8 cellular contexts compared by ENCODE assay signal in the genomic region with DNA sequence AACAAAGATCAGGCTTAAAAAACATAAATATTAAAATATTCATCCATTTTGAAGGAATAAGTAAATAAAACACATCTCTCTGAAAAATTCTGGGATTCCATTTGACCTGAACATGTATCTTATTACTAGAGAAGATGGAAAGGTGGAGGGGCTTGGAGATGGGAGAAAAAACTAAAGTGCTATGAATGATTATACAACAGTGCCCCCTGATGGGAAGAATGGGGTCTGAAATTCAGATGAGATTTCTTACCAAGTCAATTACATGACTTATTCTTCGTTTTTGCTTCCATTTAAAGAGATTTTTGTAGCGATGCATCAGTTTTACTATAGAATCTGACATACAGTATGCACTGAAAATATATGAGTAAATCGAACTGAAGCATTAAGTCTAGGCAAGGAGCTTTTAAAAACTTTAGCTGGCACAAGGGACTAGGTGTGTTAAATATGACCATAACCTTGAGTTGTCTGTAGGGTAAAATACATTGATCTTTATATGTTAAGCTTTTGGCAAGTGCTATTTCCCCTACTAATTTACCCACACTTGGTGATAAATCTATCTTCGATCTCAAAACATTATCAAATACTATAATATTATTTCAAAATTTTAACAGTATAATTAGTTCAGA.
DNase-seq lines count a peak whose midpoint lies in the region; ATAC-seq, FAIRE-seq and TF ChIP-seq lines count a peak whose summit lies in the region.

No MANE protein-coding gene starts in this region.

- H3K36me3 ChIP-seq in heart left ventricle (no peaks in the 10 kb centered on the region), K562 (ENCODE audit: control insufficient read depth, insufficient read depth, low read length) (no peaks in the 10 kb centered on the region), mesenchymal stem cell (ENCODE audit: control insufficient read depth in 1 of 2, insufficient read depth in 2 of 2, low read depth in 1 of 2, low read length in 2 of 2) (no peaks in the 10 kb centered on the region)

- H2AFZ ChIP-seq in K562 (ENCODE audit: low read depth, low read length) = no peak overlapping the region
- no peak overlapping the region for H2AFZ ChIP-seq in mesenchymal stem cell (ENCODE audit: low read depth, low read length)

- H3K9ac ChIP-seq in K562 (ENCODE audit: insufficient read depth in 1 of 2, low read depth in 2 of 2, low read length in 2 of 2) (no peak overlapping the region), mesenchymal stem cell (ENCODE audit: low read length) (no peak overlapping the region)

- H3K4me2 ChIP-seq in K562 (ENCODE audit: insufficient read depth, low read length) (no peak overlapping the region), mesenchymal stem cell (ENCODE audit: low read length, poor library complexity, severe bottlenecking) (no peak overlapping the region)

- H4K20me1 ChIP-seq in K562 (replicated peaks; ENCODE audit: control insufficient read depth, insufficient read depth, low read length) = no peaks in the 10 kb centered on the region

- TF ChIP-seq CTCF in heart left ventricle (IDR thresholded peaks at IDR 0.05) (peak in 11 of 12 donors; percentile 20 to 64 (median 51)), K562 (IDR thresholded peaks at IDR 0.05 in 2 of 3, conservative IDR thresholded peaks at IDR 0.05 in 1 of 3; ENCODE audit: insufficient read depth in 2 of 3, low read depth in 1 of 3, low read length in 3 of 3) (peak in 2 of 3 experiments; percentile 15 to 30; a peak in 1 of 6 replicates)

- no peak for FAIRE-seq in K562 (lab: Jason Lieb, UNC)

- H3K4ac ChIP-seq in mesenchymal stem cell (ENCODE audit: low read depth in 1 of 2, low read length in 2 of 2) = no peak overlapping the region

- no peak overlapping the region for H2BK5ac ChIP-seq in mesenchymal stem cell (ENCODE audit: low read depth, low read length, poor library complexity, severe bottlenecking)

- no peak overlapping the region for H3K4me3 ChIP-seq in heart left ventricle
- H3K4me3 ChIP-seq in K562 = no peak overlapping the region
- no peak overlapping the region for H3K4me3 ChIP-seq in mesenchymal stem cell (ENCODE audit: insufficient read depth in 1 of 2, low read depth in 1 of 2, low read length in 2 of 2)

- no peak overlapping the region for H2BK15ac ChIP-seq in mesenchymal stem cell (ENCODE audit: low read depth, poor library complexity, severe bottlenecking)

- DNase-seq in heart left ventricle (no peak), cardiac septum (ENCODE audit: low spot score) (no peak), NCI-H2171 treated with DMSO at 0.1 percent for 48 hours (lab: John Stamatoyannopoulos, UW) (peak; percentile 86), K562 (ENCODE audit: extremely low read depth in 1 of 4, low spot score in 3 of 4) (peak; percentile 8 to 13 (median 12)), mesenchymal stem cell (peak; percentile 51), OCI-M2 (lab: John Stamatoyannopoulos, UW; ENCODE audit: unreplicated experiment) (no peak)
- no peak for DNase-seq in activated CD4-positive, alpha-beta T cell treated with anti-CD3 and anti-CD28 coated beads, Interleukin-2, amount 50 U/mL, for 4 hours

- intact Hi-C loops in heart left ventricle (cut with DNase I) (loop anchor here in 1 of 10 donors (5.0 kb wide), 1 partner anchor 717 kb away; a partner anchor contains a TSS), cardiac septum (cut with DNase I) (no loop called here), K562 (cut with micrococcal nuclease) (no loop called here)

- TF ChIP-seq POLR2A in heart left ventricle (IDR thresholded peaks at IDR 0.05) = no peak
- no peak for TF ChIP-seq POLR2A in K562 (conservative IDR thresholded peaks at IDR 0.05)

- no peak overlapping the region for H2AK5ac ChIP-seq in mesenchymal stem cell (ENCODE audit: low read length, severe bottlenecking)

- no peak overlapping the region for H4K8ac ChIP-seq in mesenchymal stem cell (ENCODE audit: low read length)

- no peak overlapping the region for H3K14ac ChIP-seq in mesenchymal stem cell (ENCODE audit: low read length in 2 of 2)

- H3K18ac ChIP-seq in mesenchymal stem cell (ENCODE audit: low read depth in 1 of 2, low read length in 2 of 2) = no peak overlapping the region

- H3K27ac ChIP-seq in heart left ventricle (no peak overlapping the region), K562 (ENCODE audit: extremely low read depth, low read depth, low read length) (no peak overlapping the region), mesenchymal stem cell (ENCODE audit: low read length, poor library complexity, severe bottlenecking) (no peak overlapping the region)

- in situ Hi-C loops in K562 (cut with MboI) = no loop called here

- no TSS peak for BruUV-seq in K562 (replicated peaks; lab: Mats Ljungman, UMichigan)

- H4K91ac ChIP-seq in mesenchymal stem cell (ENCODE audit: low read length) = no peak overlapping the region

- no peaks in the 10 kb centered on the region for H3K9me1 ChIP-seq in K562 (ENCODE audit: control insufficient read depth, insufficient read depth, low read length)

- no peak for TF ChIP-seq EP300 in K562 (IDR thresholded peaks at IDR 0.05; ENCODE audit: low read length)

- 26 to 33% (median 27%) methylated on average over 4 of the region's 4 CpGs for WGBS in heart left ventricle, 4 donors
- 1% methylated on average over 4 of the region's 4 CpGs for WGBS in K562 (ENCODE audit: insufficient coverage, low coverage, missing lambda C conversion rate)
- WGBS in mesenchymal stem cell = 0% methylated on average over 1 of the region's 4 CpGs

- no peaks in the 10 kb centered on the region for H3K9me3 ChIP-seq in heart left ventricle
- H3K9me3 ChIP-seq in K562 (replicated peaks; ENCODE audit: control insufficient read depth, insufficient read depth, low read depth, low read length) = no peaks in the 10 kb centered on the region; the same call in 1 of the 2 replicates
- H3K9me3 ChIP-seq in mesenchymal stem cell (ENCODE audit: control insufficient read depth, low read length) = no peaks in the 10 kb centered on the region

- H3K27me3 ChIP-seq in heart left ventricle (no peaks in the 10 kb centered on the region), K562 (ENCODE audit: control insufficient read depth in 2 of 2, insufficient read depth in 2 of 2, low read length in 2 of 2) (no peaks in the 10 kb centered on the region), mesenchymal stem cell (ENCODE audit: control insufficient read depth in 1 of 2, insufficient read depth in 1 of 2, low read length in 2 of 2) (no peaks in the 10 kb centered on the region)

- ATAC-seq in heart left ventricle = no peak
- no peak for ATAC-seq in K562
- no peak for ATAC-seq in esophagus mucosa

- no peak overlapping the region for H2BK120ac ChIP-seq in mesenchymal stem cell (ENCODE audit: low read depth, low read length)

- H3K79me1 ChIP-seq in mesenchymal stem cell (replicated peaks; ENCODE audit: low read length, poor library complexity, severe bottlenecking) = no peaks in the 10 kb centered on the region

- POLR2A ChIA-PET in K562 (lab: Yijun Ruan, JAX) = no interaction called here

- CTCF ChIA-PET in K562 (lab: Yijun Ruan, JAX; ENCODE audit: low intra/inter-chr PET ratio) = no interaction called here

- H3K4me1 ChIP-seq in heart left ventricle = peaks cover 0 to 2% (median 0%) of the 10 kb centered on the region in 12 donors
- no peaks in the 10 kb centered on the region for H3K4me1 ChIP-seq in K562 (replicated peaks in 1 of 2; ENCODE audit: control insufficient read depth in 2 of 2, insufficient read depth in 2 of 2, low read length in 2 of 2)
- H3K4me1 ChIP-seq in mesenchymal stem cell (ENCODE audit: control insufficient read depth, insufficient read depth, low read depth, low read length) = no peaks in the 10 kb centered on the region

- peak in 1 of 2 experiments; percentile 51; a peak in 3 of 4 replicates for TF ChIP-seq RAD21 in K562 (CRISPR knock-in tag; conservative IDR thresholded peaks at IDR 0.05 in 1 of 2, IDR thresholded peaks at IDR 0.05 in 1 of 2)

- H2BK12ac ChIP-seq in mesenchymal stem cell (ENCODE audit: low read length in 2 of 2) = no peak overlapping the region

- no peak overlapping the region for H3K23ac ChIP-seq in mesenchymal stem cell (ENCODE audit: low read length in 2 of 2)

- no peaks in the 10 kb centered on the region for H3K79me2 ChIP-seq in K562 (ENCODE audit: control insufficient read depth, insufficient read depth, low read length)

TF ChIP-seq in K562, 482 proteins besides CTCF, POLR2A, EP300 and RAD21 (continues in another document):
- TF ChIP-seq MYC (IDR thresholded peaks at IDR 0.05; ENCODE audit: low read depth, low read length) (no peak), MYC (CRISPR knock-in tag; IDR thresholded peaks at IDR 0.05; ENCODE audit: borderline replicate concordance, low read depth) (no peak), STAT5B (CRISPR knock-in tag; IDR thresholded peaks at IDR 0.05) (no peak), NRF1 (conservative IDR thresholded peaks at IDR 0.05 in 1 of 2, IDR thresholded peaks at IDR 0.05 in 1 of 2) (no peak), RFX7 (CRISPR knock-in tag; IDR thresholded peaks at IDR 0.05) (no peak), SRSF7 (optimal IDR thresholded peaks at IDR 0.05; ENCODE audit: low read depth, low read length) (no peak), ATF1 (CRISPR knock-in tag; IDR thresholded peaks at IDR 0.05) (no peak), ATF1 (tag; IDR thresholded peaks at IDR 0.05) (no peak)
- TF ChIP-seq, protein P1, sequence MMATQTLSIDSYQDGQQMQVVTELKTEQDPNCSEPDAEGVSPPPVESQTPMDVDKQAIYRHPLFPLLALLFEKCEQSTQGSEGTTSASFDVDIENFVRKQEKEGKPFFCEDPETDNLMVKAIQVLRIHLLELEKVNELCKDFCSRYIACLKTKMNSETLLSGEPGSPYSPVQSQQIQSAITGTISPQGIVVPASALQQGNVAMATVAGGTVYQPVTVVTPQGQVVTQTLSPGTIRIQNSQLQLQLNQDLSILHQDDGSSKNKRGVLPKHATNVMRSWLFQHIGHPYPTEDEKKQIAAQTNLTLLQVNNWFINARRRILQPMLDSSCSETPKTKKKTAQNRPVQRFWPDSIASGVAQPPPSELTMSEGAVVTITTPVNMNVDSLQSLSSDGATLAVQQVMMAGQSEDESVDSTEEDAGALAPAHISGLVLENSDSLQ (IDR thresholded peaks at IDR 0.05) = no peak

Comparison
In these comparisons a context has a peak if more than half of its experiments do, and no peak if none do; other contexts are left out.
1. DNase-seq: peak in NCI-H2171 treated with DMSO at 0.1 percent for 48 hours (single experiment), K562 (4 of 4) and mesenchymal stem cell (single experiment); none in heart left ventricle (0 of 5), cardiac septum (single experiment), OCI-M2 (single experiment) and activated CD4-positive, alpha-beta T cell treated with anti-CD3 and anti-CD28 coated beads, Interleukin-2, amount 50 U/mL, for 4 hours (0 of 2).